Comparison of ENCODE assay signal across 30 cellular contexts in genomic region chr19:39240421-39240820, GRCh38. TPM values are rescaled to one million over a fixed set of nuclear protein-coding genes. Genes with fewer than 3 reads are reported as not detected.
"Had no signal": no experiment of that assay in that cellular context is flagged by ENCODE, and none has a peak within 500 bp of the region (broad histone marks: within the 10 kb centered on the region; RNA-seq: fewer than 3 reads in every experiment).

No MANE protein-coding gene starts in this region.

- H3K36me3 ChIP-seq: lower lobe of right lung, pancreas, prostate gland, sigmoid colon, spleen, suprapubic skin, thoracic aorta, tibial artery, upper lobe of right lung had no signal

- ATAC-seq: left cardiac atrium; left lobe of liver; left ventricle myocardium superior; lower lobe of right lung; naive thymus-derived CD8-positive, alpha-beta T cell; pancreas; right cardiac atrium; stimulated activated effector memory CD8-positive, alpha-beta T cell treated with anti-CD3 and anti-CD28 coated beads, Interleukin-12 subunit alpha, Interleukin-12 subunit beta, amount 100 ng/mL, for 72 hours; upper lobe of right lung had no signal

- H3K27me3 ChIP-seq: pancreas, upper lobe of right lung had no signal

- H3K9me3 ChIP-seq: lower lobe of right lung, pancreas, prostate gland, sigmoid colon, spleen, suprapubic skin, thoracic aorta, tibial artery, upper lobe of right lung had no signal

- H3K4me1 ChIP-seq: lower lobe of right lung, prostate gland, sigmoid colon, tibial artery had no signal

- H3K4me3 ChIP-seq: lower lobe of right lung, pancreas, prostate gland, sigmoid colon, spleen, suprapubic skin, thoracic aorta, tibial artery, upper lobe of right lung had no signal

- DNase-seq: hippocampal formation; kidney glomerular epithelial cell; left cardiac atrium; left ventricle myocardium superior; lower lobe of right lung; mammary epithelial cell; mesenchymal stem cell; naive thymus-derived CD8-positive, alpha-beta T cell; nucleus accumbens; pancreas; retina; right cardiac atrium; sigmoid colon; small intestine; spleen; stimulated activated CD4-positive, alpha-beta T cell treated with anti-CD3 and anti-CD28 coated beads, Interleukin-4, amount 100 ng/mL, for 24 hours; stimulated activated naive CD4-positive, alpha-beta T cell; tibial artery; trophoblast cell; upper lobe of right lung had no signal

RNA-seq across cellular contexts. Expression of gene IFNL3, which starts 4.4 kb away (rescaled TPM):
- total RNA-seq: left cardiac atrium; left lobe of liver; left ventricle myocardium superior; lower lobe of right lung; mammary epithelial cell; mucosa of gallbladder; naive thymus-derived CD8-positive, alpha-beta T cell; neural crest cell; osteoblast; pancreas; prostate gland; right cardiac atrium; sigmoid colon; spleen; subcutaneous adipose tissue; suprapubic skin; thoracic aorta; upper lobe of right lung had no signal
- polyA plus RNA-seq: keratinocyte; mammary epithelial cell; naive thymus-derived CD8-positive, alpha-beta T cell; pancreas; right cardiac atrium; small intestine; spleen had no signal

RNA-seq across cellular contexts. Expression of gene IFNL4, which starts 8.2 kb away (rescaled TPM):
- total RNA-seq: left cardiac atrium; left lobe of liver; left ventricle myocardium superior; lower lobe of right lung; mammary epithelial cell; mucosa of gallbladder; naive thymus-derived CD8-positive, alpha-beta T cell; neural crest cell; osteoblast; pancreas; prostate gland; right cardiac atrium; sigmoid colon; spleen; subcutaneous adipose tissue; suprapubic skin; thoracic aorta; upper lobe of right lung had no signal
- polyA plus RNA-seq: keratinocyte, mammary epithelial cell, right cardiac atrium, sigmoid colon, small intestine, spleen had no signal

RNA-seq across cellular contexts. Expression of gene IFNL2, which starts 27.8 kb away (rescaled TPM):
- total RNA-seq: left cardiac atrium; left lobe of liver; left ventricle myocardium superior; lower lobe of right lung; mammary epithelial cell; mucosa of gallbladder; naive thymus-derived CD8-positive, alpha-beta T cell; neural crest cell; osteoblast; pancreas; prostate gland; right cardiac atrium; sigmoid colon; spleen; subcutaneous adipose tissue; suprapubic skin; thoracic aorta; upper lobe of right lung had no signal
- polyA plus RNA-seq: keratinocyte; mammary epithelial cell; naive thymus-derived CD8-positive, alpha-beta T cell; pancreas; right cardiac atrium; sigmoid colon; small intestine; spleen had no signal

RNA-seq across cellular contexts. Expression of gene SYCN, which starts 36.4 kb away (rescaled TPM):
- total RNA-seq: left cardiac atrium; left ventricle myocardium superior; lower lobe of right lung; mammary epithelial cell; naive thymus-derived CD8-positive, alpha-beta T cell; neural crest cell; osteoblast; right cardiac atrium; sigmoid colon; spleen; subcutaneous adipose tissue; suprapubic skin; thoracic aorta; upper lobe of right lung had no signal
- polyA plus RNA-seq: keratinocyte; mammary epithelial cell; naive thymus-derived CD8-positive, alpha-beta T cell; right cardiac atrium; sigmoid colon; spleen had no signal

RNA-seq across cellular contexts. Expression of gene NCCRP1, which starts 43.7 kb away (rescaled TPM):
- total RNA-seq: left cardiac atrium; left ventricle myocardium superior; naive thymus-derived CD8-positive, alpha-beta T cell; neural crest cell; osteoblast; right cardiac atrium; subcutaneous adipose tissue had no signal
- polyA plus RNA-seq: naive thymus-derived CD8-positive, alpha-beta T cell; right cardiac atrium had no signal
